ENCODE assay signal across 7 cellular contexts in genomic region chr10:62166331-62167154, GRCh38.
DNase-seq lines count a peak whose midpoint lies in the region; ATAC-seq and TF ChIP-seq lines count a peak whose summit lies in the region.

No MANE protein-coding gene starts in this region.

- no peak overlapping the region for H3K27ac Mint-ChIP-seq in T-helper 17 cell
- no peak overlapping the region for H3K27ac Mint-ChIP-seq in activated CD8-positive, alpha-beta T cell treated with anti-CD3 and anti-CD28 coated beads for 36 hours

- H3K27me3 Mint-ChIP-seq in T-helper 17 cell = no peaks in the 10 kb centered on the region
- no peaks in the 10 kb centered on the region for H3K27me3 Mint-ChIP-seq in activated CD8-positive, alpha-beta T cell treated with anti-CD3 and anti-CD28 coated beads for 36 hours

- ATAC-seq in GM19324 (IDR thresholded peaks at IDR 0.05; ENCODE audit: low FRiP score, unreplicated experiment) (peak; percentile 95), HG03039 (IDR thresholded peaks at IDR 0.05; ENCODE audit: unreplicated experiment) (peak; percentile 98), T-helper 17 cell (peak; percentile 32)
- no peak for ATAC-seq in activated CD8-positive, alpha-beta T cell treated with anti-CD3 and anti-CD28 coated beads for 36 hours

- intact Hi-C loops in activated CD8-positive, alpha-beta T cell treated with anti-CD3 and anti-CD28 coated beads for 36 hours (cut with micrococcal nuclease) = no loop called here

- peaks cover 2% of the 10 kb centered on the region for H3K4me1 Mint-ChIP-seq in T-helper 17 cell
- peaks cover 9% of the 10 kb centered on the region for H3K4me1 Mint-ChIP-seq in activated CD8-positive, alpha-beta T cell treated with anti-CD3 and anti-CD28 coated beads for 36 hours (ENCODE audit: low read depth)

- no peak for DNase-seq in T-helper 17 cell
- DNase-seq in putamen (ENCODE audit: low spot score) = peak; percentile 1
- no peak for DNase-seq in activated CD8-positive, alpha-beta T cell treated with anti-CD3 and anti-CD28 coated beads for 36 hours
- no peak for DNase-seq in NCI-H345 (lab: John Stamatoyannopoulos, UW)
- no peak for DNase-seq in NCI-H446 treated with DMSO at 0.1 percent for 48 hours (lab: John Stamatoyannopoulos, UW)

- POLR2A ChIA-PET in activated CD8-positive, alpha-beta T cell treated with anti-CD3 and anti-CD28 coated beads for 36 hours (lab: Charles Lee) = no interaction called here

- no peaks in the 10 kb centered on the region for H3K36me3 Mint-ChIP-seq in T-helper 17 cell (ENCODE audit: low read depth)
- H3K36me3 Mint-ChIP-seq in activated CD8-positive, alpha-beta T cell treated with anti-CD3 and anti-CD28 coated beads for 36 hours (ENCODE audit: low read depth) = no peaks in the 10 kb centered on the region

- no peaks in the 10 kb centered on the region for H3K9me3 Mint-ChIP-seq in activated CD8-positive, alpha-beta T cell treated with anti-CD3 and anti-CD28 coated beads for 36 hours

- CTCF ChIA-PET in activated CD8-positive, alpha-beta T cell treated with anti-CD3 and anti-CD28 coated beads for 36 hours (lab: Charles Lee) = interaction anchor here (0.6 kb wide), 1 partner anchor 270 kb away, joined by 3 read pairs; no protein-coding TSS in a partner anchor

- TF ChIP-seq CTCF in activated CD8-positive, alpha-beta T cell treated with anti-CD3 and anti-CD28 coated beads for 36 hours (IDR thresholded peaks at IDR 0.05) = no peak

- no peak overlapping the region for H3K4me3 Mint-ChIP-seq in T-helper 17 cell
- H3K4me3 Mint-ChIP-seq in activated CD8-positive, alpha-beta T cell treated with anti-CD3 and anti-CD28 coated beads for 36 hours = no peak overlapping the region

- no peaks in the 10 kb centered on the region for H3K9me3 ChIP-seq in T-helper 17 cell (ENCODE audit: control insufficient read depth, low read length, poor library complexity, severe bottlenecking)
